ENCODE assay signal across 8 cellular contexts in genomic region chrX:120452131-120452530, GRCh38. TPM values are rescaled to one million over a fixed set of nuclear protein-coding genes. Genes with fewer than 3 reads are reported as not detected.
A peak's percentile ranks its signal among the peaks of the same experiment; 100 is the strongest.
DNase-seq lines count a peak whose midpoint lies in the region; ATAC-seq and TF ChIP-seq lines count a peak whose summit lies in the region.

No MANE protein-coding gene starts in this region.

- ATAC-seq in Right ventricle myocardium superior (ENCODE audit: poor library complexity): peak; percentile 46
- no peak for ATAC-seq in Right ventricle myocardium inferior
- ATAC-seq in HG02970 (IDR thresholded peaks at IDR 0.05; ENCODE audit: low FRiP score, unreplicated experiment): no peak
- ATAC-seq in GM18511 (IDR thresholded peaks at IDR 0.05; ENCODE audit: unreplicated experiment): no peak

- H3K9me3 Mint-ChIP-seq in progenitor cell of endocrine pancreas (ENCODE audit: low read depth): peaks cover 3% of the 10 kb centered on the region

- H3K36me3 ChIP-seq in colonic mucosa: no peaks in the 10 kb centered on the region

- no peak overlapping the region for H3K27ac ChIP-seq in colonic mucosa

- no peak for DNase-seq in Right ventricle myocardium superior
- DNase-seq in Right ventricle myocardium inferior (ENCODE audit: missing footprints): no peak
- peak; percentile 73 for DNase-seq in NCI-H82 (lab: John Stamatoyannopoulos, UW)
- DNase-seq in epithelial cell of esophagus (ENCODE audit: low read depth): peak; percentile 30
- DNase-seq in progenitor cell of endocrine pancreas (ENCODE audit: low spot score, unreplicated experiment): no peak
- DNase-seq in colonic mucosa: no peak

- H3K4me1 Mint-ChIP-seq in progenitor cell of endocrine pancreas (ENCODE audit: low read depth): no peaks in the 10 kb centered on the region

- H3K27ac Mint-ChIP-seq in progenitor cell of endocrine pancreas: peak overlapping the region; percentile 60

- H3K4me1 ChIP-seq in colonic mucosa: no peaks in the 10 kb centered on the region

- peaks cover 4% of the 10 kb centered on the region for H3K36me3 Mint-ChIP-seq in progenitor cell of endocrine pancreas (ENCODE audit: insufficient read depth)

- H3K27me3 Mint-ChIP-seq in progenitor cell of endocrine pancreas: no peaks in the 10 kb centered on the region

- no peak overlapping the region for H3K9ac ChIP-seq in colonic mucosa (ENCODE audit: low read depth in 2 of 2, low read length in 2 of 2)

- H3K4me3 Mint-ChIP-seq in progenitor cell of endocrine pancreas (ENCODE audit: low read depth): no peak overlapping the region

- peak; percentile 51 for TF ChIP-seq CTCF in epithelial cell of esophagus (IDR thresholded peaks at IDR 0.05; ENCODE audit: insufficient read depth, low read depth, low read length, missing control alignments)
- peak; percentile 49 for TF ChIP-seq CTCF in progenitor cell of endocrine pancreas (IDR thresholded peaks at IDR 0.05; ENCODE audit: unreplicated experiment)
- no peak for TF ChIP-seq CTCF in colonic mucosa (IDR thresholded peaks at IDR 0.05)

- intact Hi-C loops in Right ventricle myocardium superior (cut with DNase I) (no loop called here), Right ventricle myocardium inferior (cut with DNase I) (loop anchor here (10.0 kb wide), 1 partner anchor 137 kb away; the partner anchor contains the start of gene TMEM255A), colonic mucosa (cut with DNase I) (no loop called here)

- H3K9me3 ChIP-seq in colonic mucosa: no peaks in the 10 kb centered on the region

- H3K4me3 ChIP-seq in epithelial cell of esophagus (ENCODE audit: low read length) (no peak overlapping the region), colonic mucosa (no peak overlapping the region)

- no peaks in the 10 kb centered on the region for H3K27me3 ChIP-seq in colonic mucosa

RNA-seq across cellular contexts. Expression of gene LAMP2, which starts 17.0 kb away (rescaled TPM):
- 49.2 TPM for total RNA-seq in Right ventricle myocardium superior
- total RNA-seq in Right ventricle myocardium inferior: 55.7 TPM
- 64.5 and 71.9 TPM in 2 replicates for total RNA-seq in progenitor cell of endocrine pancreas
- total RNA-seq in colonic mucosa: 10 to 100 TPM; 43.4 to 77.2 TPM

Comparison
In these comparisons a context has a peak if more than half of its experiments do, and no peak if none do; other contexts are left out.
1. DNase-seq: peak in NCI-H82 (single experiment) and epithelial cell of esophagus (single experiment); none in Right ventricle myocardium superior (single experiment), Right ventricle myocardium inferior (single experiment), progenitor cell of endocrine pancreas (single experiment) and colonic mucosa (single experiment).